In genomic region chr1:224387943-224388342, GRCh38 we compare ENCODE assay signal across 27 cellular contexts. TPM values are rescaled to one million over a fixed set of nuclear protein-coding genes. Genes with fewer than 3 reads are reported as not detected.
DNase-seq lines count a peak whose midpoint lies in the region; ATAC-seq, FAIRE-seq and TF ChIP-seq lines count a peak whose summit lies in the region.
"Had no signal": no experiment of that assay in that cellular context is flagged by ENCODE, and none has a peak within 500 bp of the region (broad histone marks: within the 10 kb centered on the region; RNA-seq: fewer than 3 reads in every experiment).

No MANE protein-coding gene starts in this region.

- no peak for FAIRE-seq in GM12892 (lab: Jason Lieb, UNC)
- FAIRE-seq: bronchial epithelial cell had no signal

- peak overlapping the region; percentile 55 for H3K27ac Mint-ChIP-seq in T-helper 2 cell treated with Interferon-gamma antibody and Interleukin-4, amounts not matched to agents 5 μg/mL and 100 μg/mL, for 36 hours
- H3K27ac Mint-ChIP-seq in activated T-helper 1 cell treated with anti-CD3 and anti-CD28 coated beads, Interleukin-12 subunit alpha, Interleukin-12 subunit beta, Interleukin-2, Interleukin-4 antibody, amounts not matched to agents 30 ng/mL and 10 ng/mL and 1 ng/mL, durations not matched to agents 14 hours and 24 hours and 36 hours, result peak overlapping the region; percentile 13
- peak overlapping the region; percentile 59 for H3K27ac Mint-ChIP-seq in mesothelial cell of epicardium

- TF ChIP-seq CTCF in mesothelial cell of epicardium (IDR thresholded peaks at IDR 0.05; ENCODE audit: unreplicated experiment), result no peak

- ATAC-seq in GM19328 (IDR thresholded peaks at IDR 0.05; ENCODE audit: unreplicated experiment), result no peak
- no peak for ATAC-seq in HG03135 (IDR thresholded peaks at IDR 0.05; ENCODE audit: unreplicated experiment)
- ATAC-seq: Panc1 had no signal

- H3K4me3 Mint-ChIP-seq in T-helper 2 cell treated with Interferon-gamma antibody and Interleukin-4, amounts not matched to agents 5 μg/mL and 100 μg/mL, for 36 hours, result no peak overlapping the region
- no peak overlapping the region for H3K4me3 Mint-ChIP-seq in activated T-helper 1 cell treated with anti-CD3 and anti-CD28 coated beads, Interleukin-12 subunit alpha, Interleukin-12 subunit beta, Interleukin-2, Interleukin-4 antibody, amounts not matched to agents 30 ng/mL and 10 ng/mL and 1 ng/mL, durations not matched to agents 14 hours and 24 hours and 36 hours
- H3K4me3 Mint-ChIP-seq in mesothelial cell of epicardium, result no peak overlapping the region
- H3K4me3 Mint-ChIP-seq: neural crest cell had no signal

- peak; percentile 29; the same call in 1 of the 2 replicates for TF ChIP-seq POLR2A in GM12892 (IDR thresholded peaks at IDR 0.05; ENCODE audit: low read depth, low read length)

- no peaks in the 10 kb centered on the region for H3K9me3 Mint-ChIP-seq in T-helper 2 cell treated with Interferon-gamma antibody and Interleukin-4, amounts not matched to agents 5 μg/mL and 100 μg/mL, for 36 hours
- no peaks in the 10 kb centered on the region for H3K9me3 Mint-ChIP-seq in activated T-helper 1 cell treated with anti-CD3 and anti-CD28 coated beads, Interleukin-12 subunit alpha, Interleukin-12 subunit beta, Interleukin-2, Interleukin-4 antibody, amounts not matched to agents 30 ng/mL and 10 ng/mL and 1 ng/mL, durations not matched to agents 14 hours and 24 hours and 36 hours
- H3K9me3 Mint-ChIP-seq in mesothelial cell of epicardium, result no peaks in the 10 kb centered on the region
- H3K9me3 Mint-ChIP-seq: neural crest cell had no signal

- intact Hi-C loops in activated T-helper 1 cell treated with anti-CD3 and anti-CD28 coated beads, Interleukin-12 subunit alpha, Interleukin-12 subunit beta, Interleukin-2, Interleukin-4 antibody, amounts not matched to agents 30 ng/mL and 10 ng/mL and 1 ng/mL, durations not matched to agents 14 hours and 24 hours and 36 hours (cut with micrococcal nuclease), result loop anchor here (2.0 kb wide), 1 partner anchor 37 kb away; no protein-coding TSS in a partner anchor

- peaks cover 29% of the 10 kb centered on the region for H3K4me1 Mint-ChIP-seq in T-helper 2 cell treated with Interferon-gamma antibody and Interleukin-4, amounts not matched to agents 5 μg/mL and 100 μg/mL, for 36 hours (ENCODE audit: low read depth)
- H3K4me1 Mint-ChIP-seq in activated T-helper 1 cell treated with anti-CD3 and anti-CD28 coated beads, Interleukin-12 subunit alpha, Interleukin-12 subunit beta, Interleukin-2, Interleukin-4 antibody, amounts not matched to agents 30 ng/mL and 10 ng/mL and 1 ng/mL, durations not matched to agents 14 hours and 24 hours and 36 hours (ENCODE audit: low read depth), result peaks cover 39% of the 10 kb centered on the region
- no peaks in the 10 kb centered on the region for H3K4me1 Mint-ChIP-seq in mesothelial cell of epicardium

- H3K27me3 Mint-ChIP-seq in T-helper 2 cell treated with Interferon-gamma antibody and Interleukin-4, amounts not matched to agents 5 μg/mL and 100 μg/mL, for 36 hours (ENCODE audit: low read depth), result no peaks in the 10 kb centered on the region
- H3K27me3 Mint-ChIP-seq in activated T-helper 1 cell treated with anti-CD3 and anti-CD28 coated beads, Interleukin-12 subunit alpha, Interleukin-12 subunit beta, Interleukin-2, Interleukin-4 antibody, amounts not matched to agents 30 ng/mL and 10 ng/mL and 1 ng/mL, durations not matched to agents 14 hours and 24 hours and 36 hours (ENCODE audit: insufficient read depth), result no peaks in the 10 kb centered on the region
- no peaks in the 10 kb centered on the region for H3K27me3 Mint-ChIP-seq in mesothelial cell of epicardium (ENCODE audit: low read depth)

- peaks cover 62% of the 10 kb centered on the region for H3K36me3 Mint-ChIP-seq in T-helper 2 cell treated with Interferon-gamma antibody and Interleukin-4, amounts not matched to agents 5 μg/mL and 100 μg/mL, for 36 hours (ENCODE audit: low read depth)
- peaks cover 54% of the 10 kb centered on the region for H3K36me3 Mint-ChIP-seq in activated T-helper 1 cell treated with anti-CD3 and anti-CD28 coated beads, Interleukin-12 subunit alpha, Interleukin-12 subunit beta, Interleukin-2, Interleukin-4 antibody, amounts not matched to agents 30 ng/mL and 10 ng/mL and 1 ng/mL, durations not matched to agents 14 hours and 24 hours and 36 hours (ENCODE audit: low read depth)
- peaks cover 39% of the 10 kb centered on the region for H3K36me3 Mint-ChIP-seq in mesothelial cell of epicardium

- no peak for DNase-seq in T-helper 2 cell treated with Interferon-gamma antibody and Interleukin-4, amounts not matched to agents 5 μg/mL and 100 μg/mL, for 36 hours (ENCODE audit: low spot score)
- DNase-seq in T-helper 2 cell (no peak), GM12892 (ENCODE audit: insufficient read length) (no peak), mesothelial cell of epicardium (ENCODE audit: low spot score in 2 of 2, unreplicated experiment in 2 of 2) (no peak), COLO829 (ENCODE audit: low spot score) (no peak)
- DNase-seq in activated T-helper 1 cell treated with anti-CD3 and anti-CD28 coated beads, Interleukin-12 subunit alpha, Interleukin-12 subunit beta, Interleukin-2, Interleukin-4 antibody, amounts not matched to agents 30 ng/mL and 10 ng/mL and 1 ng/mL, durations not matched to agents 14 hours and 24 hours and 36 hours (ENCODE audit: low spot score), result no peak
- DNase-seq: activated CD4-positive, alpha-beta T cell treated with anti-CD3 and anti-CD28 coated beads for 48 hours; activated gamma-delta T cell treated with Interleukin-2 at 50 U/mL for 16 hours; amygdala; dermis blood vessel endothelial cell; DMS79; GF-D8; islet precursor cell; KBM-7; NCI-H1436 treated with DMSO at 0.1 percent for 48 hours; NCI-H524; SHP77 treated with DMSO at 0.1 percent for 48 hours; sigmoid colon; stimulated activated CD8-positive, alpha-beta memory T cell treated with anti-CD3 and anti-CD28 coated beads, Interleukin-4, amount 100 ng/mL, for 48 hours; substantia nigra; SW 1271; upper lobe of left lung had no signal

RNA-seq across cellular contexts. Expression of gene CNIH4, which starts 31.3 kb away (rescaled TPM):
- 37.0 TPM for polyA plus RNA-seq in GM12892 (2012; ENCODE audit: missing spikeins)
- total RNA-seq in activated T-helper 1 cell treated with anti-CD3 and anti-CD28 coated beads, Interleukin-12 subunit alpha, Interleukin-12 subunit beta, Interleukin-2, Interleukin-4 antibody, amounts not matched to agents 30 ng/mL and 10 ng/mL and 1 ng/mL, durations not matched to agents 14 hours and 24 hours and 36 hours, result 80.7 and 82.3 TPM in 2 replicates
- 39.6 to 40.2 TPM (median 39.6 TPM) in 3 replicates for total RNA-seq in mesothelial cell of epicardium

RNA-seq across cellular contexts. Expression of gene WDR26, which starts 46.7 kb away (rescaled TPM):
- 50.6 TPM for polyA plus RNA-seq in GM12892 (2012; ENCODE audit: missing spikeins)
- 91.6 and 95.8 TPM in 2 replicates for total RNA-seq in activated T-helper 1 cell treated with anti-CD3 and anti-CD28 coated beads, Interleukin-12 subunit alpha, Interleukin-12 subunit beta, Interleukin-2, Interleukin-4 antibody, amounts not matched to agents 30 ng/mL and 10 ng/mL and 1 ng/mL, durations not matched to agents 14 hours and 24 hours and 36 hours
- 101 to 105 TPM (median 102 TPM) in 3 replicates for total RNA-seq in mesothelial cell of epicardium

RNA-seq across cellular contexts. Expression of gene NVL, which starts 58.0 kb away (rescaled TPM):
- polyA plus RNA-seq in GM12892 (2012; ENCODE audit: missing spikeins), result 24.1 TPM
- 47.2 and 47.6 TPM in 2 replicates for total RNA-seq in activated T-helper 1 cell treated with anti-CD3 and anti-CD28 coated beads, Interleukin-12 subunit alpha, Interleukin-12 subunit beta, Interleukin-2, Interleukin-4 antibody, amounts not matched to agents 30 ng/mL and 10 ng/mL and 1 ng/mL, durations not matched to agents 14 hours and 24 hours and 36 hours
- 35.9 to 39.4 TPM (median 38.0 TPM) in 3 replicates for total RNA-seq in mesothelial cell of epicardium
